15 cellular contexts compared by ENCODE assay signal in genomic region chr15:98401029-98401428, GRCh38.
"Had no signal": no experiment of that assay in that cellular context is flagged by ENCODE, and none has a peak within 500 bp of the region (broad histone marks: within the 10 kb centered on the region; RNA-seq: fewer than 3 reads in every experiment).

No MANE protein-coding gene starts in this region.

- ATAC-seq: activated T-cell treated with anti-CD3 and anti-CD28 coated beads, Interleukin-2, amount 50 U/mL, for 4 hours; left colon; stimulated activated naive B cell treated with anti-CD40 and anti-IgM and Interleukin-4, amounts not matched to agents 10 μg/mL and 1 μg/mL and 100 μg/mL, for 72 hours had no signal

- H3K4me1 ChIP-seq: colonic mucosa, parathyroid adenoma, spleen, upper lobe of left lung had no signal

- H2AFZ ChIP-seq: parathyroid adenoma had no signal

- H3K79me2 ChIP-seq: parathyroid adenoma had no signal

- H3K9me3 ChIP-seq: colonic mucosa, spleen, upper lobe of left lung had no signal

- H3K9ac ChIP-seq: parathyroid adenoma had no signal

- H3K27me3 ChIP-seq: cardiac muscle cell, colonic mucosa, upper lobe of left lung had no signal

- H3K27ac ChIP-seq: cardiac muscle cell, colonic mucosa, parathyroid adenoma, spleen, upper lobe of left lung had no signal

- H3K36me3 ChIP-seq: cardiac muscle cell, colonic mucosa, spleen, upper lobe of left lung had no signal

- H3K4me3 ChIP-seq: cardiac muscle cell, colonic mucosa, spleen, upper lobe of left lung had no signal

- DNase-seq: activated CD4-positive, alpha-beta T cell treated with anti-CD3 and anti-CD28 coated beads, Interleukin-2, amount 50 U/mL, for 48 hours; activated naive CD8-positive, alpha-beta T cell treated with anti-CD3 and anti-CD28 coated beads, Interleukin-2, amount 10 ng/mL, durations not matched to agents 7 days and 5 days; activated T-cell treated with anti-CD3 and anti-CD28 coated beads, Interleukin-2, amount 50 U/mL, for 4 hours; colonic mucosa; effector CD4-positive, alpha-beta T cell; hippocampal formation; left colon; mesendoderm; SIG-M5; spleen; stimulated activated CD4-positive, alpha-beta T cell treated with anti-CD3 and anti-CD28 coated beads, Interleukin-2, amount 100 ng/mL, for 24 hours; stimulated activated naive B cell treated with anti-CD40 and anti-IgM and Interleukin-4, amounts not matched to agents 10 μg/mL and 1 μg/mL and 100 μg/mL, for 72 hours; upper lobe of left lung had no signal
